ENCODE assay signal across 16 cellular contexts in the genomic region with DNA sequence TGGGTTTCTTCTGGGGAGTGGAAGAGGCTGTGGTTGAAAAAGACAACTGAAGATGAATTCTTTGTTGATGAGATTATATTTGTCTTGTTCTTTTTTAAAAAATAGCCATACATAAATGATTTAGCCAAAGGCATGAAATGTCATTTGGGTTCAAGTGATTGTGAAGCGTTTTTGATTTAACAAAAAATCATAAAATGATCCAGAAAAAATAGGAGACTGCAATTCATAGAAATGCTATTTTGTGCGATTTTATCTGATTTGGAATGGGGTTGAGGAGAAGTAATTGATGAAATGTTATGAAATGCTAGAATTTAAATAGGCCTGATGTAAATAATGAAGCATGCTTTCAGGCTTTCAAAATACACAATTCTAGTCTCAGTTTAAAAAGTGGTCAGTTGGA. TPM values are rescaled to one million over a fixed set of nuclear protein-coding genes. Genes with fewer than 3 reads are reported as not detected.
A peak's percentile ranks its signal among the peaks of the same experiment; 100 is the strongest.
DNase-seq lines count a peak whose midpoint lies in the region; ATAC-seq and TF ChIP-seq lines count a peak whose summit lies in the region.
"Had no signal": no experiment of that assay in that cellular context is flagged by ENCODE, and none has a peak within 500 bp of the region (broad histone marks: within the 10 kb centered on the region; RNA-seq: fewer than 3 reads in every experiment).

No MANE protein-coding gene starts in this region.

- no peaks in the 10 kb centered on the region for H3K9me3 Mint-ChIP-seq in osteocyte (ENCODE audit: unreplicated experiment)
- H3K9me3 Mint-ChIP-seq in CD4-positive, alpha-beta memory T cell, result peaks cover 0 to 23% (median 6%) of the 10 kb centered on the region in 8 donors
- H3K9me3 Mint-ChIP-seq: HFFc6 had no signal

- H4K91ac ChIP-seq in mesenchymal stem cell (ENCODE audit: low read length), result no peak overlapping the region

- no peak overlapping the region for H2AK5ac ChIP-seq in mesenchymal stem cell (ENCODE audit: low read length, severe bottlenecking)

- H3K4me2 ChIP-seq in mesenchymal stem cell (ENCODE audit: low read length, poor library complexity, severe bottlenecking), result no peak overlapping the region
- no peak overlapping the region for H3K4me2 ChIP-seq in smooth muscle cell

- no peak overlapping the region for H3K14ac ChIP-seq in mesenchymal stem cell (ENCODE audit: low read length in 2 of 2)

- peaks cover 4% of the 10 kb centered on the region for H3F3A ChIP-seq in smooth muscle cell (ENCODE audit: low read depth)

- 82% methylated on average over 2 of the region's 2 CpGs for WGBS in mesenchymal stem cell
- 93% methylated on average over 2 of the region's 2 CpGs for WGBS in smooth muscle cell (ENCODE audit: low lambda C conversion rate)

- intact Hi-C loops in CD4-positive, alpha-beta memory T cell (cut with micrococcal nuclease), result no loop called here

- H3K4me1 ChIP-seq in mesenchymal stem cell (ENCODE audit: control insufficient read depth, insufficient read depth, low read depth, low read length) (no peaks in the 10 kb centered on the region), smooth muscle cell (ENCODE audit: low read depth) (no peaks in the 10 kb centered on the region)
- no peaks in the 10 kb centered on the region for H3K4me1 ChIP-seq in CD4-positive, alpha-beta memory T cell (ENCODE audit: insufficient read depth, low read length)
- H3K4me1 ChIP-seq: Caco-2, HAP-1 had no signal

- peaks cover 3% of the 10 kb centered on the region for H3K4me1 Mint-ChIP-seq in osteocyte (ENCODE audit: unreplicated experiment)
- no peaks in the 10 kb centered on the region for H3K4me1 Mint-ChIP-seq in CD4-positive, alpha-beta memory T cell

- H3K27ac ChIP-seq in mesenchymal stem cell (ENCODE audit: low read length, poor library complexity, severe bottlenecking), result no peak overlapping the region
- peak overlapping the region; percentile 16 for H3K27ac ChIP-seq in smooth muscle cell (ENCODE audit: low read depth)
- H3K27ac ChIP-seq in CD4-positive, alpha-beta memory T cell (ENCODE audit: low read depth, low read length), result no peak overlapping the region

- H2BK120ac ChIP-seq in mesenchymal stem cell (ENCODE audit: low read depth, low read length), result no peak overlapping the region

- no peak for TF ChIP-seq CTCF in osteocyte (IDR thresholded peaks at IDR 0.05)
- TF ChIP-seq CTCF in smooth muscle cell (IDR thresholded peaks at IDR 0.05; ENCODE audit: borderline replicate concordance, insufficient read depth, poor library complexity, severe bottlenecking), result no peak

- no peaks in the 10 kb centered on the region for H4K20me1 ChIP-seq in smooth muscle cell (ENCODE audit: low read depth)

- CTCF ChIA-PET in CD4-positive, alpha-beta memory T cell (lab: Charles Lee; ENCODE audit: partially characterized antibody), result no interaction called here

- H3K9me3 ChIP-seq in mesenchymal stem cell (ENCODE audit: control insufficient read depth, low read length) (no peaks in the 10 kb centered on the region), smooth muscle cell (replicated peaks; ENCODE audit: low read depth) (no peaks in the 10 kb centered on the region)
- H3K9me3 ChIP-seq in CD4-positive, alpha-beta memory T cell (ENCODE audit: control insufficient read depth in 1 of 2, low read length in 2 of 2), result peaks cover 0 to 4% of the 10 kb centered on the region in 2 donors
- H3K9me3 ChIP-seq: Caco-2, HAP-1 had no signal

- H3K27ac Mint-ChIP-seq in osteocyte (ENCODE audit: unreplicated experiment), result peak overlapping the region; percentile 16
- no peak overlapping the region for H3K27ac Mint-ChIP-seq in CD4-positive, alpha-beta memory T cell
- H3K27ac Mint-ChIP-seq: CD8-positive, alpha-beta T cell; HFFc6 had no signal

- H2BK5ac ChIP-seq in mesenchymal stem cell (ENCODE audit: low read depth, low read length, poor library complexity, severe bottlenecking), result no peak overlapping the region

- POLR2A ChIA-PET in CD4-positive, alpha-beta memory T cell (lab: Charles Lee; ENCODE audit: partially characterized antibody), result no interaction called here

- H3K27me3 ChIP-seq in mesenchymal stem cell (ENCODE audit: control insufficient read depth in 1 of 2, insufficient read depth in 1 of 2, low read length in 2 of 2) (no peaks in the 10 kb centered on the region), smooth muscle cell (ENCODE audit: low read depth) (no peaks in the 10 kb centered on the region)
- no peaks in the 10 kb centered on the region for H3K27me3 ChIP-seq in CD4-positive, alpha-beta memory T cell (ENCODE audit: insufficient read depth, low read length)

- no peak overlapping the region for H3K23ac ChIP-seq in mesenchymal stem cell (ENCODE audit: low read length in 2 of 2)

- H3K79me2 ChIP-seq in smooth muscle cell (ENCODE audit: low read depth), result no peaks in the 10 kb centered on the region

- H3K18ac ChIP-seq in mesenchymal stem cell (ENCODE audit: low read depth in 1 of 2, low read length in 2 of 2), result no peak overlapping the region

- no peak overlapping the region for H3K4me3 Mint-ChIP-seq in osteocyte (ENCODE audit: unreplicated experiment)
- H3K4me3 Mint-ChIP-seq in CD4-positive, alpha-beta memory T cell, result no peak overlapping the region
- H3K4me3 Mint-ChIP-seq: CD8-positive, alpha-beta T cell; HFFc6 had no signal

- H4K8ac ChIP-seq in mesenchymal stem cell (ENCODE audit: low read length), result no peak overlapping the region

- H3K9ac ChIP-seq in mesenchymal stem cell (ENCODE audit: low read length), result no peak overlapping the region
- H3K9ac ChIP-seq in smooth muscle cell (ENCODE audit: low read depth), result no peak overlapping the region

- DNase-seq in dedifferentiated amniotic fluid mesenchymal stem cell (ENCODE audit: extremely low spot score) (peak; percentile 62), mesenchymal stem cell (no peak), osteocyte (ENCODE audit: extremely low spot score, unreplicated experiment) (no peak), smooth muscle cell (lab: John Stamatoyannopoulos, UW; ENCODE audit: unreplicated experiment) (no peak)
- no peak for DNase-seq in stimulated activated CD4-positive, alpha-beta T cell treated with anti-CD3 and anti-CD28 coated beads, Interleukin-15, amount 100 ng/mL, for 24 hours
- no peak for DNase-seq in stimulated activated CD4-positive, alpha-beta T cell treated with anti-CD3 and anti-CD28 coated beads, Interleukin-2, amount 100 ng/mL, for 48 hours
- no peak for DNase-seq in CD4-positive, alpha-beta memory T cell
- DNase-seq: C1 segment of cervical spinal cord; Caco-2; CD8-positive, alpha-beta T cell; DND-41; GOT3 had no signal

- no peaks in the 10 kb centered on the region for H3K36me3 ChIP-seq in mesenchymal stem cell (ENCODE audit: control insufficient read depth in 1 of 2, insufficient read depth in 2 of 2, low read depth in 1 of 2, low read length in 2 of 2)
- no peaks in the 10 kb centered on the region for H3K36me3 ChIP-seq in smooth muscle cell (ENCODE audit: low read depth)
- H3K36me3 ChIP-seq in CD4-positive, alpha-beta memory T cell (ENCODE audit: insufficient read depth, low read length), result no peaks in the 10 kb centered on the region
- H3K36me3 ChIP-seq: HAP-1 had no signal

- H3K4ac ChIP-seq in mesenchymal stem cell (ENCODE audit: low read depth in 1 of 2, low read length in 2 of 2), result no peak overlapping the region

- H3K4me3 ChIP-seq in mesenchymal stem cell (ENCODE audit: insufficient read depth in 1 of 2, low read depth in 1 of 2, low read length in 2 of 2) (no peak overlapping the region), smooth muscle cell (no peak overlapping the region)
- no peak overlapping the region for H3K4me3 ChIP-seq in CD4-positive, alpha-beta memory T cell (ENCODE audit: low read length in 2 of 2)
- H3K4me3 ChIP-seq: GM12878, HAP-1 had no signal

- H2BK15ac ChIP-seq in mesenchymal stem cell (ENCODE audit: low read depth, poor library complexity, severe bottlenecking), result peak overlapping the region; percentile 67

- no peak for ATAC-seq in HG02970 (IDR thresholded peaks at IDR 0.05; ENCODE audit: low FRiP score, unreplicated experiment)
- ATAC-seq: CD8-positive, alpha-beta T cell; GM12878 had no signal

- H3K36me3 Mint-ChIP-seq in osteocyte (ENCODE audit: unreplicated experiment), result no peaks in the 10 kb centered on the region
- H3K36me3 Mint-ChIP-seq in CD4-positive, alpha-beta memory T cell, result no peaks in the 10 kb centered on the region
- H3K36me3 Mint-ChIP-seq: CD8-positive, alpha-beta T cell had no signal

- H2AFZ ChIP-seq in mesenchymal stem cell (ENCODE audit: low read depth, low read length), result no peak overlapping the region
- no peak overlapping the region for H2AFZ ChIP-seq in smooth muscle cell (ENCODE audit: low read depth)

- H3K27me3 Mint-ChIP-seq in osteocyte (ENCODE audit: unreplicated experiment), result no peaks in the 10 kb centered on the region
- H3K27me3 Mint-ChIP-seq in CD4-positive, alpha-beta memory T cell, result peaks cover 4 to 5% of the 10 kb centered on the region in 2 donors

- no peaks in the 10 kb centered on the region for H3K79me1 ChIP-seq in mesenchymal stem cell (replicated peaks; ENCODE audit: low read length, poor library complexity, severe bottlenecking)

- H2BK12ac ChIP-seq in mesenchymal stem cell (ENCODE audit: low read length in 2 of 2), result no peak overlapping the region

RNA-seq across cellular contexts. Expression of gene PFDN4, which starts 21.7 kb away (rescaled TPM):
- 75.4 TPM for polyA plus RNA-seq in mesenchymal stem cell (2013, experiment 1 of 2)
- 70.5 TPM for polyA plus RNA-seq in mesenchymal stem cell (2013, experiment 2 of 2)
- total RNA-seq in osteocyte (18.9 and 23.5 TPM in 2 replicates), smooth muscle cell (198 and 240 TPM in 2 replicates)
- 47.6 and 60.3 TPM in 2 replicates for polyA plus RNA-seq in smooth muscle cell
- 10 to 100 TPM; 15.2 to 16.7 TPM for total RNA-seq in CD4-positive, alpha-beta memory T cell
- 10 to 100 TPM; 43.8 to 70.7 TPM for polyA plus RNA-seq in CD4-positive, alpha-beta memory T cell

RNA-seq across cellular contexts. Expression of gene CYP24A1, which starts 55.8 kb away (rescaled TPM):
- not detected for polyA plus RNA-seq in mesenchymal stem cell (2013, experiment 1 of 2)
- not detected for polyA plus RNA-seq in mesenchymal stem cell (2013, experiment 2 of 2)
- total RNA-seq in osteocyte (not detected in 2 replicates), smooth muscle cell (18.0 and 23.6 TPM in 2 replicates)
- 0.70 and 2.9 TPM in 2 replicates for polyA plus RNA-seq in smooth muscle cell
- 1 to 10 TPM; 3.0 to 3.7 TPM for total RNA-seq in CD4-positive, alpha-beta memory T cell
- polyA plus RNA-seq in CD4-positive, alpha-beta memory T cell, result under 1 TPM; 0.59 to 0.86 TPM
- total RNA-seq: CD8-positive, alpha-beta T cell had no signal
- polyA plus RNA-seq: GM12878 had no signal
